17 cellular contexts compared by ENCODE assay signal in genomic region chr15:60729850-60730458, GRCh38.
DNase-seq lines count a peak whose midpoint lies in the region; ATAC-seq, FAIRE-seq and TF ChIP-seq lines count a peak whose summit lies in the region.
"Had no signal": no experiment of that assay in that cellular context is flagged by ENCODE, and none has a peak within 500 bp of the region (broad histone marks: within the 10 kb centered on the region; RNA-seq: fewer than 3 reads in every experiment).

No MANE protein-coding gene starts in this region.

- 75 to 82% methylated on average over 8 of the region's 8 CpGs for WGBS in pancreas, 2 donors

- ATAC-seq in T-cell (replicated peaks in 1 of 4), result peak in 3 of 4 experiments; percentile 55 to 58 (median 55)
- ATAC-seq in pancreas, result no peak
- ATAC-seq: foreskin keratinocyte had no signal

- H3K27me3 ChIP-seq in CD4-positive, alpha-beta memory T cell (ENCODE audit: insufficient read depth, low read length), result no peaks in the 10 kb centered on the region
- no peaks in the 10 kb centered on the region for H3K27me3 ChIP-seq in pancreas

- TF ChIP-seq CTCF in pancreas (IDR thresholded peaks at IDR 0.05), result no peak

- no peak for FAIRE-seq in pancreas (lab: Jason Lieb, UNC)

- H3K4me1 ChIP-seq in CD4-positive, alpha-beta memory T cell (ENCODE audit: insufficient read depth, low read length), result peaks cover 27% of the 10 kb centered on the region
- H3K4me1 ChIP-seq in pancreas, result no peaks in the 10 kb centered on the region
- H3K4me1 ChIP-seq: foreskin keratinocyte, prostate gland had no signal

- CTCF ChIA-PET in CD4-positive, alpha-beta memory T cell (lab: Charles Lee; ENCODE audit: partially characterized antibody), result interaction anchor here (0.9 to 1.5 kb wide), 2 partner anchors 8 to 11 kb away, joined by 3 to 7 read pairs; no protein-coding TSS in a partner anchor
- CTCF ChIA-PET in T-cell (lab: Charles Lee), result interaction anchor here in 1 of 2 donors (0.7 kb wide), 1 partner anchor 392 kb away, joined by 4 read pairs; no protein-coding TSS in a partner anchor

- peaks cover 0 to 6% of the 10 kb centered on the region in 2 donors for H3K9me3 ChIP-seq in CD4-positive, alpha-beta memory T cell (ENCODE audit: control insufficient read depth in 1 of 2, low read length in 2 of 2)
- peaks cover 0 to 4% (median 0%) of the 10 kb centered on the region in 4 donors for H3K9me3 ChIP-seq in pancreas
- H3K9me3 ChIP-seq: prostate gland had no signal

- intact Hi-C loops in CD4-positive, alpha-beta memory T cell (cut with micrococcal nuclease), result loop anchor here (1.0 to 10.0 kb wide), 2 partner anchors 9 to 75 kb away; no protein-coding TSS in a partner anchor
- intact Hi-C loops in pancreas (cut with DNase I), result no loop called here

- H3K36me3 Mint-ChIP-seq in CD4-positive, alpha-beta memory T cell, result peaks cover 17 to 29% of the 10 kb centered on the region in 2 donors
- H3K36me3 Mint-ChIP-seq in T-cell, result peaks cover 18% of the 10 kb centered on the region
- H3K36me3 Mint-ChIP-seq in activated naive CD4-positive, alpha-beta T cell treated with anti-CD3 and anti-CD28 coated beads, Interleukin-2, amount 50 U/mL, for 24 hours, result peaks cover 6% of the 10 kb centered on the region

- H3K4me3 ChIP-seq in CD4-positive, alpha-beta memory T cell (ENCODE audit: low read length in 2 of 2), result no peak overlapping the region
- no peak overlapping the region for H3K4me3 ChIP-seq in pancreas
- H3K4me3 ChIP-seq: prostate gland had no signal

- peak overlapping the region in 5 of 7 donors; percentile 18 to 80 (median 74) for H3K27ac Mint-ChIP-seq in CD4-positive, alpha-beta memory T cell
- peak overlapping the region; percentile 16 to 56 for H3K27ac Mint-ChIP-seq in T-cell
- peak overlapping the region; percentile 85 for H3K27ac Mint-ChIP-seq in activated naive CD4-positive, alpha-beta T cell treated with anti-CD3 and anti-CD28 coated beads, Interleukin-2, amount 50 U/mL, for 24 hours
- H3K27ac Mint-ChIP-seq: activated naive CD8-positive, alpha-beta T cell treated with anti-CD3 and anti-CD28 coated beads, Interleukin-2, amount 10 ng/mL, durations not matched to agents 7 days and 5 days; B cell had no signal

- H3K36me3 ChIP-seq in CD4-positive, alpha-beta memory T cell (ENCODE audit: insufficient read depth, low read length), result no peaks in the 10 kb centered on the region
- H3K36me3 ChIP-seq in pancreas, result no peaks in the 10 kb centered on the region
- H3K36me3 ChIP-seq: prostate gland had no signal

- POLR2A ChIA-PET in CD4-positive, alpha-beta memory T cell (lab: Charles Lee; ENCODE audit: partially characterized antibody), result interaction anchor here (0.8 to 1.5 kb wide), 2 partner anchors 8 to 114 kb away, joined by 3 to 6 read pairs; no protein-coding TSS in a partner anchor
- POLR2A ChIA-PET in T-cell (lab: Charles Lee), result no interaction called here

- peak overlapping the region in 6 of 8 donors; percentile 5 to 53 (median 48) for H3K4me3 Mint-ChIP-seq in CD4-positive, alpha-beta memory T cell
- no peak overlapping the region for H3K4me3 Mint-ChIP-seq in T-cell
- peak overlapping the region; percentile 81 for H3K4me3 Mint-ChIP-seq in activated naive CD4-positive, alpha-beta T cell treated with anti-CD3 and anti-CD28 coated beads, Interleukin-2, amount 50 U/mL, for 24 hours
- H3K4me3 Mint-ChIP-seq: activated naive CD8-positive, alpha-beta T cell treated with anti-CD3 and anti-CD28 coated beads, Interleukin-2, amount 10 ng/mL, durations not matched to agents 7 days and 5 days; B cell had no signal

- DNase-seq in CD4-positive, alpha-beta memory T cell, result no peak
- DNase-seq in T-cell (no peak), pancreas (no peak), NCI-H226 (no peak), NOMO-1 treated with dmso at 0.1 percent for 144 hours (lab: John Stamatoyannopoulos, UW; ENCODE audit: unreplicated experiment) (no peak), HCEC 1CT (no peak)
- DNase-seq in stimulated activated CD4-positive, alpha-beta T cell treated with anti-CD3 and anti-CD28 coated beads, Interleukin-4, amount 100 ng/mL, for 24 hours, result peak; percentile 67
- DNase-seq: activated naive CD8-positive, alpha-beta T cell treated with anti-CD3 and anti-CD28 coated beads, Interleukin-2, amount 10 ng/mL, durations not matched to agents 7 days and 5 days; central memory CD4-positive, alpha-beta T cell; foreskin keratinocyte; Karpas-422; naive thymus-derived CD8-positive, alpha-beta T cell; NCI-H1436 treated with DMSO at 0.1 percent for 48 hours; NCI-H510A treated with DMSO at 0.1 percent for 48 hours had no signal

- H3K27ac ChIP-seq in CD4-positive, alpha-beta memory T cell (ENCODE audit: low read depth, low read length), result no peak overlapping the region
- H3K27ac ChIP-seq in pancreas, result no peak overlapping the region
- H3K27ac ChIP-seq: foreskin keratinocyte, prostate gland had no signal

- peaks cover 25 to 35% (median 29%) of the 10 kb centered on the region in 4 donors for H3K4me1 Mint-ChIP-seq in CD4-positive, alpha-beta memory T cell
- H3K4me1 Mint-ChIP-seq in T-cell, result peaks cover 26 to 29% (median 28%) of the 10 kb centered on the region in 3 donors
- peaks cover 35% of the 10 kb centered on the region for H3K4me1 Mint-ChIP-seq in activated naive CD4-positive, alpha-beta T cell treated with anti-CD3 and anti-CD28 coated beads, Interleukin-2, amount 50 U/mL, for 24 hours
- H3K4me1 Mint-ChIP-seq: B cell had no signal

- H3K9me3 Mint-ChIP-seq in CD4-positive, alpha-beta memory T cell, result peaks cover 0 to 19% (median 15%) of the 10 kb centered on the region in 8 donors
- H3K9me3 Mint-ChIP-seq in T-cell, result peaks cover 9 to 18% (median 9%) of the 10 kb centered on the region in 3 donors
- H3K9me3 Mint-ChIP-seq in activated naive CD4-positive, alpha-beta T cell treated with anti-CD3 and anti-CD28 coated beads, Interleukin-2, amount 50 U/mL, for 24 hours, result peaks cover 5% of the 10 kb centered on the region

- H3K27me3 Mint-ChIP-seq in CD4-positive, alpha-beta memory T cell, result no peaks in the 10 kb centered on the region
- H3K27me3 Mint-ChIP-seq in T-cell, result no peaks in the 10 kb centered on the region
- H3K27me3 Mint-ChIP-seq in activated naive CD4-positive, alpha-beta T cell treated with anti-CD3 and anti-CD28 coated beads, Interleukin-2, amount 50 U/mL, for 24 hours, result no peaks in the 10 kb centered on the region
- H3K27me3 Mint-ChIP-seq: activated naive CD8-positive, alpha-beta T cell treated with anti-CD3 and anti-CD28 coated beads, Interleukin-2, amount 10 ng/mL, durations not matched to agents 7 days and 5 days; naive thymus-derived CD8-positive, alpha-beta T cell had no signal

Comparison
In these comparisons a context has a peak if more than half of its experiments do, and no peak if none do; other contexts are left out.
1. H3K4me3 Mint-ChIP-seq: peak in CD4-positive, alpha-beta memory T cell (6 of 8) and activated naive CD4-positive, alpha-beta T cell treated with anti-CD3 and anti-CD28 coated beads, Interleukin-2, amount 50 U/mL, for 24 hours (single experiment); none in T-cell (0 of 3).
2. ATAC-seq: peak in T-cell (3 of 4); none in pancreas (0 of 4).
3. Peak in every context shown above with its lines, with median percentiles within 50 percentile points of each other: H3K27ac Mint-ChIP-seq.